Comparison of ENCODE assay signal across 1 cellular context in genomic region chr1:172341697-172342096, GRCh38.
TF ChIP-seq lines count a peak whose summit lies in the region.

No MANE protein-coding gene starts in this region.

TF ChIP-seq in GM12878, 131 proteins besides CTCF, POLR2A, EP300 and RAD21 (continued from another document):
- TF ChIP-seq ZBTB33 (IDR thresholded peaks at IDR 0.05), result no peak
- no peak for TF ChIP-seq NR2C1 (IDR thresholded peaks at IDR 0.05)
- no peak for TF ChIP-seq FOS (IDR thresholded peaks at IDR 0.05; ENCODE audit: borderline replicate concordance, extremely low read depth, insufficient read length)
